In the genomic region with DNA sequence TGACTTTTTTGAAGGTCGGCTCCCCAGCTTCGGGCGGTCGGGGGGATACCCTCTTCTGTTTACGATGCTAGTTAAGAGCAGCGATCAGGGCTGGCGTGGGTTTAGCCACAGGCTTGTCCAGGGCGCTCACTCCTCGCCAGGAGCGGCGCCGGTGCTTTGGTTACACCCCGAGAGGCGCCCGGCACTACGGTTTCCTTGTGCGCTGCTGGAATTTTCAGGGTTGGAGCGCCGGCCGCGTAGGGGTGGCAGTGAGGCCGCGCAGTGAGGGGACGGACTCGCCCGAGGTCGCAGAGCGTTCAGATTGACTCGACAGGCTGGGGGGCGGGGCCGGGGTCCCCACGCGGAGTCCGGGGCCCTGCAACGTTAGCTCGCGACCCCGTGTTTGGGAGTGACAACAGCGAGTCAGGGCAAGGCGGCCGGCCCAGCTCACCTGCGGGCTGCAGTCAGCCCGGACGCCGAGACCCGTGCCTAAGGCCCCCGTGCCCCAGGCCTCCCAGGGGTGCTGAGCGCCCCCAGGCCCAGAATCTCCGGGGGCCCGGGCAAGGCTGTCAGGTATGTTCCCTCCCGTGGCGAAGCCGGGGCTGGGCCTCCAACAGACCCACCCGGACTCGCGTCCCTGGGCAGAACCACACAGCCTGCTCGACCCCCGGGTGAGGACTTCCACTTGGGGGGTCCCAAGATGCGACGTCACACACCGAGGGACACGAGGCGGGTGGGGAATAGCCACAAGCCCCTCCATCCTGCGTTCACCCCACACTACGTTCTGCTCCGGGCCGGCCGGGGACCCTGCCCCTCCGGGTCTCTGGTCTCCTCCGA, we compare ENCODE assay signal across 8 cellular contexts. TPM values are rescaled to one million over a fixed set of nuclear protein-coding genes. Genes with fewer than 3 reads are reported as not detected.
DNase-seq lines count a peak whose midpoint lies in the region; ATAC-seq and TF ChIP-seq lines count a peak whose summit lies in the region.

No MANE protein-coding gene starts in this region.

- ATAC-seq in Right ventricle myocardium superior (ENCODE audit: poor library complexity) (peak; percentile 26), omental fat pad (ENCODE audit: low FRiP score) (peak; percentile 0), HG02973 (IDR thresholded peaks at IDR 0.05; ENCODE audit: unreplicated experiment) (no peak), GM21825 (IDR thresholded peaks at IDR 0.05; ENCODE audit: unreplicated experiment) (no peak)

- peak overlapping the region; percentile 97 for H3K9ac ChIP-seq in adipocyte (ENCODE audit: low read length)

- H3K9me3 ChIP-seq in adipocyte (ENCODE audit: control insufficient read depth, low read length): no peaks in the 10 kb centered on the region

- H3K36me3 ChIP-seq in adipocyte (ENCODE audit: control insufficient read depth, insufficient read depth, low read length, severe bottlenecking): peaks cover 29% of the 10 kb centered on the region

- TF ChIP-seq POLR2A in GM18526 (IDR thresholded peaks at IDR 0.05; ENCODE audit: extremely low read depth, insufficient read length): peak; percentile 8

- peak; percentile 76 for DNase-seq in AG08396 (ENCODE audit: low spot score)
- peak; percentile 53 for DNase-seq in NOMO-1 treated with DMSO at 0.1 percent for 48 hours (lab: John Stamatoyannopoulos, UW; ENCODE audit: unreplicated experiment)
- DNase-seq in adipocyte (ENCODE audit: low read depth): peak; percentile 89
- DNase-seq in Right ventricle myocardium superior: peak; percentile 85
- no peak for DNase-seq in omental fat pad (ENCODE audit: low spot score)

- H3K4me3 ChIP-seq in adipocyte (ENCODE audit: low read length): peak overlapping the region; percentile 83

- intact Hi-C loops in Right ventricle myocardium superior (cut with DNase I): no loop called here

- H3K4me1 ChIP-seq in adipocyte (ENCODE audit: control insufficient read depth, insufficient read depth, low read length): peaks cover 57% of the 10 kb centered on the region

- no peaks in the 10 kb centered on the region for H3K27me3 ChIP-seq in adipocyte (replicated peaks; ENCODE audit: control insufficient read depth, insufficient read depth, low read length)

- TF ChIP-seq CTCF in omental fat pad (IDR thresholded peaks at IDR 0.05): no peak

RNA-seq across cellular contexts. Expression of gene ACTG1, which starts 1.3 kb away (rescaled TPM):
- total RNA-seq in Right ventricle myocardium superior: 369 TPM
- 1,000 to 10,000 TPM; 1,930 to 4,437 (median 3,125) TPM for total RNA-seq in omental fat pad

RNA-seq across cellular contexts. Expression of gene FSCN2, which starts 14.3 kb away (rescaled TPM):
- 0.19 TPM for total RNA-seq in Right ventricle myocardium superior
- under 1 TPM in 3 of 4 donors, not detected in 1; 0.31 to 0.95 (median 0.36) TPM for total RNA-seq in omental fat pad

RNA-seq across cellular contexts. Expression of gene FAAP100, which starts 38.3 kb away (rescaled TPM):
- 13.0 TPM for total RNA-seq in Right ventricle myocardium superior
- total RNA-seq in omental fat pad: 10 to 100 TPM; 13.9 to 28.0 (median 22.8) TPM

Comparison
In these comparisons a context has a peak if more than half of its experiments do, and no peak if none do; other contexts are left out.
1. ATAC-seq: peak in Right ventricle myocardium superior (single experiment) and omental fat pad (single experiment); none in HG02973 (single experiment) and GM21825 (single experiment).